In the genomic region with DNA sequence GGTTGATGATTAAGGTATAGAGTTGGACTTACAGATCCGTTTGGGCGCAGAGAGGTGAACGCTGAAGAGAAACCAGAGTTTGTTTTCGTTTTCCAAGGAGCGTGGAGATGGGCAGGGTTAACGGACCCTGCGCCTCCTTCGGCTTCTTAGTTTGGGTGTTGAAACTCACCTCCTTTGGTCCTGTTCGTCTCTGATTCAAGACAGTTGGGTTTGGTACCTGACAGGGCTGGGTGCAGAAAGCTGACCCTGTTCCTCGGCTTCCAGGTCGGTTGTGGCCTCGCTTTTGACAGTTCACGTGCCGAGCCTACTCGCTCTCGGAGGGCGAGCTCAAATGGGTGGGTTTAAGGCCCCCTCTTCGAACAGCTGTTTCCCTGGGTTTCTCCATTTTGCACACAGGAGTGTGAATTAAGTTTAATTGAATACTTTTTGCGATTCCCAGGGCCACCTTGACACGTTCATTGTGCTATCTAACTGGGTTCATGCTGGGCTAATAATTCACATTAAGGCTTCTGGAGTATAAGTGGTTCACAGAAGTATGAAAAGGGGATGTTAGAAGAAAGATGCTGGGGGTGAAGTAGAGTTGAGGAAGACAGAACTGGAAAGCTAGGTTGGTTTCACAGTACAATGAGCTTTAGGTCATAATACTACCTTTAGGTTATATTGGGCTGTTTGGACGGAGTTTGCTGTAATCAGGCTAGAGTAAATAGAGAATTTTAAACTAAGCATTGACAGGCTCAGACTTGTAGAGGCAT, we compare ENCODE assay signal across 8 cellular contexts. TPM values are rescaled to one million over a fixed set of nuclear protein-coding genes. Genes with fewer than 3 reads are reported as not detected.
DNase-seq lines count a peak whose midpoint lies in the region; ATAC-seq and TF ChIP-seq lines count a peak whose summit lies in the region.

No MANE protein-coding gene starts in this region.

- H3K9ac ChIP-seq in IMR-90 (ENCODE audit: low read depth, low read length): peak overlapping the region; percentile 89

- H2AK9ac ChIP-seq in IMR-90 (replicated peaks; ENCODE audit: low read depth, low read length, poor library complexity): peak overlapping the region; percentile 98

- H4K91ac ChIP-seq in IMR-90 (ENCODE audit: insufficient read depth, low read depth, low read length): peak overlapping the region; percentile 88

- H3K4me1 ChIP-seq in IMR-90 (ENCODE audit: control insufficient read depth, insufficient read depth, low read length): peaks cover 2% of the 10 kb centered on the region; the same call in 1 of the 2 replicates

- peaks cover 2% of the 10 kb centered on the region; the same call in 1 of the 2 replicates for H3K9me1 ChIP-seq in IMR-90 (ENCODE audit: insufficient read depth, low read length)

- no peak overlapping the region for H3K27ac Mint-ChIP-seq in stimulated activated effector memory CD8-positive, alpha-beta T cell treated with anti-CD3 and anti-CD28 coated beads, Interleukin-12 subunit alpha, Interleukin-12 subunit beta, amount 100 ng/mL, for 72 hours

- H3K4me2 ChIP-seq in IMR-90 (ENCODE audit: low read depth, low read length): peak overlapping the region; percentile 70

- peak overlapping the region; percentile 98 for H3K14ac ChIP-seq in IMR-90 (replicated peaks; ENCODE audit: low read depth, low read length)

- H3K36me3 ChIP-seq in IMR-90 (ENCODE audit: control insufficient read depth, insufficient read depth, low read length): peaks cover 4% of the 10 kb centered on the region

- no peak for TF ChIP-seq CTCF in IMR-90 (conservative IDR thresholded peaks at IDR 0.05; ENCODE audit: low read depth, low read length)

- intact Hi-C loops in IMR-90 (cut with micrococcal nuclease): loop anchor here (10.0 kb wide), 1 partner anchor 364 kb away; no protein-coding TSS in a partner anchor

- H3K4ac ChIP-seq in IMR-90 (ENCODE audit: low read depth, low read length): peak overlapping the region; percentile 93

- peak; percentile 77 for DNase-seq in activated effector memory CD4-positive, alpha-beta T cell treated with anti-CD3 and anti-CD28 coated beads, Interleukin-2, amount 50 U/mL, for 16 hours
- DNase-seq in activated effector memory CD4-positive, alpha-beta T cell treated with Interleukin-2 at 50 U/mL for 16 hours: no peak
- no peak for DNase-seq in IMR-90
- peak; percentile 14 for DNase-seq in activated gamma-delta T cell treated with anti-CD3 and anti-CD28 coated beads, Interleukin-2, amount 50 U/mL, for 16 hours (ENCODE audit: low read depth)
- peak in 1 of 2 donors; percentile 6 for DNase-seq in stimulated activated effector memory CD8-positive, alpha-beta T cell treated with anti-CD3 and anti-CD28 coated beads, Interleukin-12 subunit alpha, Interleukin-12 subunit beta, amount 100 ng/mL, for 72 hours (ENCODE audit: low spot score in 2 of 2)
- DNase-seq in epidermal melanocyte (ENCODE audit: insufficient read length, low spot score): no peak

- H3K4me1 Mint-ChIP-seq in stimulated activated effector memory CD8-positive, alpha-beta T cell treated with anti-CD3 and anti-CD28 coated beads, Interleukin-12 subunit alpha, Interleukin-12 subunit beta, amount 100 ng/mL, for 72 hours: peaks cover 6% of the 10 kb centered on the region

- no peak for TF ChIP-seq POLR2A in IMR-90 (IDR thresholded peaks at IDR 0.05; ENCODE audit: low read depth, low read length)

- H4K8ac ChIP-seq in IMR-90 (ENCODE audit: low read depth in 2 of 2, low read length in 2 of 2): peak overlapping the region; percentile 75 to 93

- peak overlapping the region; percentile 94 for H2AFZ ChIP-seq in IMR-90 (replicated peaks; ENCODE audit: low read length, poor library complexity)

- H3K9me3 ChIP-seq in IMR-90 (ENCODE audit: control insufficient read depth, insufficient read depth, low read length): no peaks in the 10 kb centered on the region
- no peaks in the 10 kb centered on the region for H3K9me3 ChIP-seq in iPS-18c (ENCODE audit: control insufficient read depth, insufficient read depth, low read length)

- peak overlapping the region; percentile 69 for H4K5ac ChIP-seq in IMR-90 (ENCODE audit: low read depth, low read length)

- dilution Hi-C loops in IMR-90 (cut with HindIII; ENCODE audit: low sequenced_read_pairs, unreplicated experiment): no loop called here

- peak overlapping the region; percentile 48 for H3K18ac ChIP-seq in IMR-90 (ENCODE audit: low read depth, low read length)

- peak overlapping the region; percentile 29; the same call in 1 of the 3 replicates for H2BK15ac ChIP-seq in IMR-90 (ENCODE audit: low read depth, low read length)

- H2BK20ac ChIP-seq in IMR-90 (ENCODE audit: low read depth, low read length): peak overlapping the region; percentile 45; the same call in 1 of the 2 replicates

- POLR2A ChIA-PET in IMR-90 (lab: Charles Lee; ENCODE audit: unreplicated experiment): interaction anchor here (0.6 kb wide), 1 partner anchor 822 kb away, joined by 3 read pairs; no protein-coding TSS in a partner anchor

- in situ Hi-C loops in IMR-90 (cut with MboI; ENCODE audit: low sequenced_read_pairs): loop anchor here (10.0 kb wide), 1 partner anchor 154 kb away; a partner anchor contains a TSS

- H3K27me3 ChIP-seq in IMR-90 (ENCODE audit: control insufficient read depth, insufficient read depth, low read length): no peaks in the 10 kb centered on the region

- H3K4me3 ChIP-seq in IMR-90 (ENCODE audit: insufficient read depth, low read depth, low read length) (peak overlapping the region; percentile 72), iPS-18c (ENCODE audit: insufficient read depth, low read depth, low read length) (peak overlapping the region; percentile 80)

- peak overlapping the region; percentile 94 for H3K56ac ChIP-seq in IMR-90 (ENCODE audit: extremely low read depth, insufficient read depth, low read length)

- peak overlapping the region; percentile 97 for H3K23ac ChIP-seq in IMR-90 (ENCODE audit: low read depth, low read length)

- peak overlapping the region; percentile 83 for H2BK120ac ChIP-seq in IMR-90 (ENCODE audit: low read depth, low read length)

- H2AK5ac ChIP-seq in IMR-90 (ENCODE audit: low read depth, low read length): peak overlapping the region; percentile 57; the same call in 1 of the 2 replicates

- CTCF ChIA-PET in IMR-90 (lab: Yijun Ruan, JAX): interaction anchor here (0.7 to 1.8 kb wide), 3 partner anchors 173 to 486 kb away, joined by 3 to 4 read pairs (median 3); no protein-coding TSS in a partner anchor

- H2BK5ac ChIP-seq in IMR-90 (ENCODE audit: low read depth, low read length, poor library complexity, severe bottlenecking): peak overlapping the region; percentile 84

- 0% methylated on average over 3 of the region's 21 CpGs; no CpG with 5 or more reads in 1 of the 2 experiments for WGBS in IMR-90 (ENCODE audit: extremely low coverage in 2 of 2, insufficient read length in 1 of 2), 2 experiments

- H4K20me1 ChIP-seq in IMR-90 (ENCODE audit: insufficient read depth, low read length): peaks cover 6% of the 10 kb centered on the region; the same call in 1 of the 2 replicates

- peak overlapping the region; percentile 85 for H3K27ac ChIP-seq in IMR-90 (ENCODE audit: insufficient read depth, low read length)

- peaks cover 8 to 31% of the 10 kb centered on the region in 2 experiments for H3K79me1 ChIP-seq in IMR-90 (ENCODE audit: low read depth in 1 of 2, low read length in 2 of 2)

- TSS peak; percentile 41 for BruUV-seq in IMR-90 (replicated peaks; lab: Mats Ljungman, UMichigan)

- ATAC-seq in IMR-90 (ENCODE audit: low read depth): no peak; the same call in 1 of the 2 replicates
- ATAC-seq in stimulated activated effector memory CD8-positive, alpha-beta T cell treated with anti-CD3 and anti-CD28 coated beads, Interleukin-12 subunit alpha, Interleukin-12 subunit beta, amount 100 ng/mL, for 72 hours: peak; percentile 0
- ATAC-seq in HG02798 (IDR thresholded peaks at IDR 0.05; ENCODE audit: poor library complexity, unreplicated experiment): no peak

- H3K36me3 Mint-ChIP-seq in stimulated activated effector memory CD8-positive, alpha-beta T cell treated with anti-CD3 and anti-CD28 coated beads, Interleukin-12 subunit alpha, Interleukin-12 subunit beta, amount 100 ng/mL, for 72 hours: peaks cover 33% of the 10 kb centered on the region

- TF ChIP-seq RAD21 in IMR-90 (IDR thresholded peaks at IDR 0.05; ENCODE audit: low read length): no peak; the same call in 1 of the 2 replicates

- no peaks in the 10 kb centered on the region for H3K9me3 Mint-ChIP-seq in stimulated activated effector memory CD8-positive, alpha-beta T cell treated with anti-CD3 and anti-CD28 coated beads, Interleukin-12 subunit alpha, Interleukin-12 subunit beta, amount 100 ng/mL, for 72 hours

- H3K4me3 Mint-ChIP-seq in stimulated activated effector memory CD8-positive, alpha-beta T cell treated with anti-CD3 and anti-CD28 coated beads, Interleukin-12 subunit alpha, Interleukin-12 subunit beta, amount 100 ng/mL, for 72 hours: no peak overlapping the region

TF ChIP-seq in IMR-90, 13 proteins besides CTCF, POLR2A, EP300 and RAD21 (continues in another document):
- TF ChIP-seq, protein P1, sequence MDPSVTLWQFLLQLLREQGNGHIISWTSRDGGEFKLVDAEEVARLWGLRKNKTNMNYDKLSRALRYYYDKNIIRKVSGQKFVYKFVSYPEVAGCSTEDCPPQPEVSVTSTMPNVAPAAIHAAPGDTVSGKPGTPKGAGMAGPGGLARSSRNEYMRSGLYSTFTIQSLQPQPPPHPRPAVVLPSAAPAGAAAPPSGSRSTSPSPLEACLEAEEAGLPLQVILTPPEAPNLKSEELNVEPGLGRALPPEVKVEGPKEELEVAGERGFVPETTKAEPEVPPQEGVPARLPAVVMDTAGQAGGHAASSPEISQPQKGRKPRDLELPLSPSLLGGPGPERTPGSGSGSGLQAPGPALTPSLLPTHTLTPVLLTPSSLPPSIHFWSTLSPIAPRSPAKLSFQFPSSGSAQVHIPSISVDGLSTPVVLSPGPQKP (IDR thresholded peaks at IDR 0.05; ENCODE audit: borderline replicate concordance, low read depth, low read length): no peak
- TF ChIP-seq, protein P2, sequence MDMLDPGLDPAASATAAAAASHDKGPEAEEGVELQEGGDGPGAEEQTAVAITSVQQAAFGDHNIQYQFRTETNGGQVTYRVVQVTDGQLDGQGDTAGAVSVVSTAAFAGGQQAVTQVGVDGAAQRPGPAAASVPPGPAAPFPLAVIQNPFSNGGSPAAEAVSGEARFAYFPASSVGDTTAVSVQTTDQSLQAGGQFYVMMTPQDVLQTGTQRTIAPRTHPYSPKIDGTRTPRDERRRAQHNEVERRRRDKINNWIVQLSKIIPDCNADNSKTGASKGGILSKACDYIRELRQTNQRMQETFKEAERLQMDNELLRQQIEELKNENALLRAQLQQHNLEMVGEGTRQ (IDR thresholded peaks at IDR 0.05; ENCODE audit: low read depth, low read length): no peak
- TF ChIP-seq MAZ (IDR thresholded peaks at IDR 0.05; ENCODE audit: borderline replicate concordance, low read depth, low read length) (no peak), MXI1 (IDR thresholded peaks at IDR 0.05; ENCODE audit: borderline replicate concordance, low read depth, low read length) (peak; percentile 83), NFE2L2 (IDR thresholded peaks at IDR 0.05; ENCODE audit: low read depth, low read length) (no peak), RCOR1 (IDR thresholded peaks at IDR 0.05; ENCODE audit: insufficient replicate concordance, low read length) (no peak)

RNA-seq across cellular contexts. Expression of a gene that starts 0.6 kb away (rescaled TPM):
- total RNA-seq in IMR-90 (2012; rRNA removed): 15.4 and 22.5 TPM in 2 replicates
- polyA plus RNA-seq in IMR-90 (2012; rRNA removed): 8.3 and 12.1 TPM in 2 replicates
- 1.6 and 2.3 TPM in 2 replicates for polyA plus RNA-seq in IMR-90 (2012; cell fraction: cytosol; rRNA removed)
- polyA plus RNA-seq in IMR-90 (2012; cell fraction: nucleus; rRNA removed; ENCODE audit: low replicate concordance): 5.0 and 36.2 TPM in 2 replicates

Comparison
In these comparisons a context has a peak if more than half of its experiments do, and no peak if none do; other contexts are left out.
1. DNase-seq: peak in activated effector memory CD4-positive, alpha-beta T cell treated with anti-CD3 and anti-CD28 coated beads, Interleukin-2, amount 50 U/mL, for 16 hours (single experiment) and activated gamma-delta T cell treated with anti-CD3 and anti-CD28 coated beads, Interleukin-2, amount 50 U/mL, for 16 hours (single experiment); none in activated effector memory CD4-positive, alpha-beta T cell treated with Interleukin-2 at 50 U/mL for 16 hours (single experiment), IMR-90 (single experiment) and epidermal melanocyte (single experiment).